Comparison of ENCODE assay signal across 13 cellular contexts in genomic region chr17:16989953-16990860, GRCh38. TPM values are rescaled to one million over a fixed set of nuclear protein-coding genes. Genes with fewer than 3 reads are reported as not detected.
A peak's percentile ranks its signal among the peaks of the same experiment; 100 is the strongest.
DNase-seq lines count a peak whose midpoint lies in the region; ATAC-seq and TF ChIP-seq lines count a peak whose summit lies in the region.
"Had no signal": no experiment of that assay in that cellular context is flagged by ENCODE, and none has a peak within 500 bp of the region (broad histone marks: within the 10 kb centered on the region; RNA-seq: fewer than 3 reads in every experiment).

No MANE protein-coding gene starts in this region.

- H3K4me1 ChIP-seq in suprapubic skin, result peaks cover 11% of the 10 kb centered on the region

- TF ChIP-seq EP300 in suprapubic skin (IDR thresholded peaks at IDR 0.05), result no peak

- WGBS in suprapubic skin, result 86% methylated on average over 7 of the region's 11 CpGs

- H3K36me3 ChIP-seq in suprapubic skin, result no peaks in the 10 kb centered on the region

- H3K9me3 ChIP-seq in suprapubic skin, result no peaks in the 10 kb centered on the region

- TF ChIP-seq CTCF in suprapubic skin (IDR thresholded peaks at IDR 0.05), result no peak

- H3K27me3 ChIP-seq in suprapubic skin, result no peaks in the 10 kb centered on the region

- no peak for TF ChIP-seq POLR2A in suprapubic skin (IDR thresholded peaks at IDR 0.05)

- H3K4me3 ChIP-seq in suprapubic skin, result no peak overlapping the region

- H3K4me1 Mint-ChIP-seq in IgD-negative memory B cell, result peaks cover 21 to 49% (median 44%) of the 10 kb centered on the region in 3 donors
- H3K4me1 Mint-ChIP-seq in activated CD8-positive, alpha-beta T cell treated with anti-CD3 and anti-CD28 coated beads, Interleukin-2, amount 10 ng/mL, durations not matched to agents 7 days and 5 days (ENCODE audit: low read depth), result peaks cover 34% of the 10 kb centered on the region
- H3K4me1 Mint-ChIP-seq in naive B cell, result peaks cover 44 to 62% (median 60%) of the 10 kb centered on the region in 3 donors

- H3K27ac Mint-ChIP-seq in IgD-negative memory B cell, result peak overlapping the region; percentile 84 to 99 (median 98)
- H3K27ac Mint-ChIP-seq in activated CD8-positive, alpha-beta T cell treated with anti-CD3 and anti-CD28 coated beads, Interleukin-2, amount 10 ng/mL, durations not matched to agents 7 days and 5 days, result peak overlapping the region; percentile 94
- peak overlapping the region; percentile 33 to 98 (median 98) for H3K27ac Mint-ChIP-seq in naive B cell
- H3K27ac Mint-ChIP-seq: nephron had no signal

- H3K36me3 Mint-ChIP-seq in IgD-negative memory B cell (peaks cover 2% of the 10 kb centered on the region), naive B cell (no peaks in the 10 kb centered on the region)
- H3K36me3 Mint-ChIP-seq in activated CD8-positive, alpha-beta T cell treated with anti-CD3 and anti-CD28 coated beads, Interleukin-2, amount 10 ng/mL, durations not matched to agents 7 days and 5 days (ENCODE audit: low read depth), result no peaks in the 10 kb centered on the region

- no peaks in the 10 kb centered on the region for H3K9me3 Mint-ChIP-seq in IgD-negative memory B cell
- H3K9me3 Mint-ChIP-seq in activated CD8-positive, alpha-beta T cell treated with anti-CD3 and anti-CD28 coated beads, Interleukin-2, amount 10 ng/mL, durations not matched to agents 7 days and 5 days (ENCODE audit: insufficient read depth), result no peaks in the 10 kb centered on the region
- no peaks in the 10 kb centered on the region for H3K9me3 Mint-ChIP-seq in naive B cell

- POLR2A ChIA-PET in activated CD8-positive, alpha-beta T cell treated with anti-CD3 and anti-CD28 coated beads, Interleukin-2, amount 10 ng/mL, durations not matched to agents 7 days and 5 days (lab: Charles Lee), result interaction anchor here (1.5 kb wide), 1 partner anchor 14 kb away, joined by 4 read pairs; no protein-coding TSS in a partner anchor

- DNase-seq in EH (ENCODE audit: low read depth) (peak; percentile 92), naive B cell (no peak), suprapubic skin (ENCODE audit: low spot score in 2 of 2) (no peak), occipital lobe (lab: John Stamatoyannopoulos, UW) (no peak)
- DNase-seq in activated CD8-positive, alpha-beta T cell treated with anti-CD3 and anti-CD28 coated beads, Interleukin-2, amount 10 ng/mL, durations not matched to agents 7 days and 5 days, result no peak
- no peak for DNase-seq in activated CD4-positive, CD25-positive, alpha-beta regulatory T cell treated with anti-CD3 and anti-CD28 coated beads, Interleukin-2, amount 50 U/mL, for 72 hours
- no peak for DNase-seq in activated CD8-positive, alpha-beta memory T cell treated with anti-CD3 and anti-CD28 coated beads, Interleukin-2, amount 50 U/mL, for 4 hours
- DNase-seq: cortex of kidney, NCI-H146 had no signal

- H3K27me3 Mint-ChIP-seq in IgD-negative memory B cell, result no peaks in the 10 kb centered on the region
- peaks cover 12% of the 10 kb centered on the region for H3K27me3 Mint-ChIP-seq in activated CD8-positive, alpha-beta T cell treated with anti-CD3 and anti-CD28 coated beads, Interleukin-2, amount 10 ng/mL, durations not matched to agents 7 days and 5 days (ENCODE audit: low read depth)
- no peaks in the 10 kb centered on the region for H3K27me3 Mint-ChIP-seq in naive B cell

- H3K4me3 Mint-ChIP-seq in IgD-negative memory B cell (peak overlapping the region; percentile 73 to 95 (median 88)), naive B cell (peak overlapping the region in 7 of 8 donors; percentile 46 to 92 (median 80))
- no peak overlapping the region for H3K4me3 Mint-ChIP-seq in activated CD8-positive, alpha-beta T cell treated with anti-CD3 and anti-CD28 coated beads, Interleukin-2, amount 10 ng/mL, durations not matched to agents 7 days and 5 days
- H3K4me3 Mint-ChIP-seq: nephron had no signal

- ATAC-seq in activated CD8-positive, alpha-beta T cell treated with anti-CD3 and anti-CD28 coated beads, Interleukin-2, amount 10 ng/mL, durations not matched to agents 7 days and 5 days, result no peak
- ATAC-seq in naive B cell (ENCODE audit: low read depth in 2 of 2), result no peak

- CTCF ChIA-PET in activated CD8-positive, alpha-beta T cell treated with anti-CD3 and anti-CD28 coated beads, Interleukin-2, amount 10 ng/mL, durations not matched to agents 7 days and 5 days (lab: Charles Lee), result interaction anchor here (1.1 to 2.7 kb wide), 3 partner anchors 10 to 68 kb away, joined by 3 to 13 read pairs (median 4); no protein-coding TSS in a partner anchor

- H3K27ac ChIP-seq in suprapubic skin, result no peak overlapping the region

RNA-seq across cellular contexts. Expression of gene TNFRSF13B, which starts 18.3 kb away (rescaled TPM):
- polyA plus RNA-seq in IgD-negative memory B cell, result 224 TPM
- total RNA-seq in activated CD8-positive, alpha-beta T cell treated with anti-CD3 and anti-CD28 coated beads, Interleukin-2, amount 10 ng/mL, durations not matched to agents 7 days and 5 days, result not detected
- 10 to 100 TPM in 5 of 6 donors, 1 to 10 TPM in 1; 4.0 to 17.5 (median 13.3) TPM for polyA plus RNA-seq in naive B cell (ENCODE audit: low read depth in 6 of 6)
- 1 to 10 TPM in 1 of 4 donors, not detected in 3; 3.8 TPM for total RNA-seq in suprapubic skin
- total RNA-seq in occipital lobe, result not detected
- total RNA-seq: SK-MEL-5, temporal lobe had no signal

RNA-seq across cellular contexts. Expression of gene MPRIP, which starts 52.0 kb away (rescaled TPM):
- polyA plus RNA-seq in IgD-negative memory B cell (14.4 TPM), naive B cell (ENCODE audit: low read depth in 6 of 6) (10 to 100 TPM in 4 of 6 donors, 1 to 10 TPM in 2; 1.9 to 26.0 (median 12.6) TPM)
- total RNA-seq in activated CD8-positive, alpha-beta T cell treated with anti-CD3 and anti-CD28 coated beads, Interleukin-2, amount 10 ng/mL, durations not matched to agents 7 days and 5 days, result 100 to 1,000 TPM; 217 to 226 TPM
- total RNA-seq in suprapubic skin (100 to 1,000 TPM; 122 to 207 (median 145) TPM), occipital lobe (126 TPM)
